In the genomic region with DNA sequence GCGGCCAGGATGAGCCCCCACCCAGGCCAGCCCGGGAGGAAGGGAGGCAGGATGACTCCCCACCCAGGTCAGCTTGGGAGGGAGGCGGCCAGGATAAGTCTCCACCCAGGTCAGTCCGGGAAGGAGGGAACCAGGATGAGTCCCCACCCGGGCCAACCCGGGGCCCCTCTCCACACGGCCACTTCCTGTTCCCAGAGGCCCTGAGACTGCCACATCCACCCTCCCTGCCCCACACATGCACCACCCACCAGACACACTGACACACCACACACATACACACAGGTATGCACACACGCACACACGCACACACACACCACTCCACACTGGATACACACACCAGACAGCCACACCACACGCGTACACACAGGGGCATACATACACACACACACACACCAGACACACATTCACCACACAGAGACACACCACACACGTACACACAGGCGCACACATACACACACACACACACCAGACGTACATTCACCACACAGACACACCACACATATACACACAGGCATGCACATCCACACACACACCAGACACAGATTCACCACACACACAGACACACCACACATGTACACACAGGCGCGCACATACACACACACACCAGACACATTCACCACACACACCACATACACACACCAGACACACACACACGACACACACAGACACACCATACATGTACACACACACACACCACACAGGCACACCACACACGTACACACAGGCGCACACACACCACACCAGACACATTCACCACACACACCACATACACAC, we compare ENCODE assay signal across 23 cellular contexts.
DNase-seq lines count a peak whose midpoint lies in the region; ATAC-seq and TF ChIP-seq lines count a peak whose summit lies in the region.
"Had no signal": no experiment of that assay in that cellular context is flagged by ENCODE, and none has a peak within 500 bp of the region (broad histone marks: within the 10 kb centered on the region; RNA-seq: fewer than 3 reads in every experiment).

No MANE protein-coding gene starts in this region.

- H3K4me3 Mint-ChIP-seq in osteocyte (ENCODE audit: unreplicated experiment), result no peak overlapping the region
- H3K4me3 Mint-ChIP-seq: activated CD4-positive, alpha-beta T cell treated with anti-CD3 and anti-CD28 coated beads for 36 hours; activated CD8-positive, alpha-beta memory T cell treated with anti-CD3 and anti-CD28 coated beads, Interleukin-2, amount 10 ng/mL, durations not matched to agents 7 days and 5 days; activated naive CD8-positive, alpha-beta T cell; CD8-positive, alpha-beta memory T cell; naive thymus-derived CD8-positive, alpha-beta T cell; stimulated activated naive CD8-positive, alpha-beta T cell treated with anti-CD3 and anti-CD28 coated beads, Interleukin-15, Interleukin-2, amounts not matched to agents 100 ng/mL and 50 ng/mL, for 24 hours had no signal

- H3K27me3 Mint-ChIP-seq in osteocyte (ENCODE audit: unreplicated experiment), result no peaks in the 10 kb centered on the region
- H3K27me3 Mint-ChIP-seq: activated CD4-positive, alpha-beta T cell treated with anti-CD3 and anti-CD28 coated beads for 36 hours; activated CD8-positive, alpha-beta memory T cell treated with anti-CD3 and anti-CD28 coated beads, Interleukin-2, amount 10 ng/mL, durations not matched to agents 7 days and 5 days; activated naive CD8-positive, alpha-beta T cell; CD8-positive, alpha-beta memory T cell; stimulated activated naive CD8-positive, alpha-beta T cell treated with anti-CD3 and anti-CD28 coated beads, Interleukin-15, Interleukin-2, amounts not matched to agents 100 ng/mL and 50 ng/mL, for 24 hours had no signal

- DNase-seq in NCI-H146 (lab: John Stamatoyannopoulos, UW) (peak; percentile 26), NCI-H146 treated with DMSO at 0.1 percent for 48 hours (lab: John Stamatoyannopoulos, UW; ENCODE audit: unreplicated experiment) (no peak), RWPE2 (ENCODE audit: low spot score) (no peak), left ventricle myocardium inferior (peak; percentile 36), osteocyte (ENCODE audit: extremely low spot score, unreplicated experiment) (peak; percentile 78), tibial artery (no peak), GF-D8 (lab: John Stamatoyannopoulos, UW) (no peak), NOMO-1 treated with dmso at 0.1 percent for 144 hours (lab: John Stamatoyannopoulos, UW; ENCODE audit: unreplicated experiment) (no peak)
- DNase-seq: activated CD4-positive, alpha-beta T cell treated with anti-CD3 and anti-CD28 coated beads for 36 hours; activated CD8-positive, alpha-beta memory T cell treated with anti-CD3 and anti-CD28 coated beads, Interleukin-2, amount 10 ng/mL, durations not matched to agents 7 days and 5 days; AML-193; effector CD8-positive, alpha-beta T cell; islet precursor cell; KBM-7; naive thymus-derived CD8-positive, alpha-beta T cell; NCI-H1436; NCI-H2171; NCI-H526 treated with DMSO at 0.1 percent for 48 hours; stimulated activated CD4-positive, alpha-beta T cell treated with anti-CD3 and anti-CD28 coated beads, Interleukin-4, amount 100 ng/mL, for 24 hours; upper lobe of left lung had no signal

- peak; percentile 54; the same call in 2 of the 3 replicates for ATAC-seq in RWPE2 (ENCODE audit: low read depth)
- ATAC-seq: activated CD4-positive, alpha-beta T cell treated with anti-CD3 and anti-CD28 coated beads for 36 hours; activated CD8-positive, alpha-beta memory T cell treated with anti-CD3 and anti-CD28 coated beads, Interleukin-2, amount 10 ng/mL, durations not matched to agents 7 days and 5 days; naive thymus-derived CD8-positive, alpha-beta T cell had no signal

- no peaks in the 10 kb centered on the region for H3K36me3 ChIP-seq in RWPE2 (ENCODE audit: low read depth)
- H3K36me3 ChIP-seq in left ventricle myocardium inferior, result no peaks in the 10 kb centered on the region
- H3K36me3 ChIP-seq in tibial artery, result no peaks in the 10 kb centered on the region
- H3K36me3 ChIP-seq: upper lobe of left lung had no signal

- intact Hi-C loops in left ventricle myocardium inferior (cut with micrococcal nuclease) (no loop called here), tibial artery (cut with DNase I; ENCODE audit: low total_unique reads) (no loop called here)

- TF ChIP-seq CTCF in RWPE2 (IDR thresholded peaks at IDR 0.05; ENCODE audit: poor library complexity, severe bottlenecking), result no peak
- TF ChIP-seq CTCF in left ventricle myocardium inferior (IDR thresholded peaks at IDR 0.05; ENCODE audit: borderline replicate concordance), result no peak
- no peak for TF ChIP-seq CTCF in osteocyte (IDR thresholded peaks at IDR 0.05)
- no peak for TF ChIP-seq CTCF in tibial artery (IDR thresholded peaks at IDR 0.05)

- no peaks in the 10 kb centered on the region for H3K4me1 ChIP-seq in RWPE2 (ENCODE audit: insufficient read depth, poor library complexity, severe bottlenecking)
- peaks cover 19% of the 10 kb centered on the region for H3K4me1 ChIP-seq in left ventricle myocardium inferior
- peaks cover 0 to 6% (median 0%) of the 10 kb centered on the region in 4 donors for H3K4me1 ChIP-seq in tibial artery

- H3K36me3 Mint-ChIP-seq in osteocyte (ENCODE audit: unreplicated experiment), result no peaks in the 10 kb centered on the region
- H3K36me3 Mint-ChIP-seq: activated naive CD8-positive, alpha-beta T cell had no signal

- no peak overlapping the region for H3K27ac Mint-ChIP-seq in osteocyte (ENCODE audit: unreplicated experiment)
- H3K27ac Mint-ChIP-seq: activated CD4-positive, alpha-beta T cell treated with anti-CD3 and anti-CD28 coated beads for 36 hours; activated CD8-positive, alpha-beta memory T cell treated with anti-CD3 and anti-CD28 coated beads, Interleukin-2, amount 10 ng/mL, durations not matched to agents 7 days and 5 days; activated naive CD8-positive, alpha-beta T cell; stimulated activated naive CD8-positive, alpha-beta T cell treated with anti-CD3 and anti-CD28 coated beads, Interleukin-15, Interleukin-2, amounts not matched to agents 100 ng/mL and 50 ng/mL, for 24 hours had no signal

- no peaks in the 10 kb centered on the region for H3K4me1 Mint-ChIP-seq in osteocyte (ENCODE audit: unreplicated experiment)
- H3K4me1 Mint-ChIP-seq: activated CD4-positive, alpha-beta T cell treated with anti-CD3 and anti-CD28 coated beads for 36 hours had no signal

- H3K27ac ChIP-seq in RWPE2 (ENCODE audit: poor library complexity, severe bottlenecking) (no peak overlapping the region), left ventricle myocardium inferior (replicated peaks) (no peak overlapping the region), tibial artery (no peak overlapping the region)
- H3K27ac ChIP-seq: upper lobe of left lung had no signal

- H3K4me3 ChIP-seq in RWPE2 (ENCODE audit: severe bottlenecking) (no peak overlapping the region), left ventricle myocardium inferior (no peak overlapping the region), tibial artery (no peak overlapping the region)
- H3K4me3 ChIP-seq: upper lobe of left lung had no signal

- peaks cover 7% of the 10 kb centered on the region for H3K9me3 Mint-ChIP-seq in osteocyte (ENCODE audit: unreplicated experiment)

- peaks cover 5% of the 10 kb centered on the region for H3K9me3 ChIP-seq in RWPE2 (ENCODE audit: severe bottlenecking)
- peaks cover 35% of the 10 kb centered on the region for H3K9me3 ChIP-seq in left ventricle myocardium inferior (replicated peaks)
- peaks cover under 1 to 22% (median 14%) of the 10 kb centered on the region in 3 donors for H3K9me3 ChIP-seq in tibial artery

- H3K27me3 ChIP-seq in RWPE2 (ENCODE audit: insufficient read depth, poor library complexity, severe bottlenecking) (no peaks in the 10 kb centered on the region), left ventricle myocardium inferior (ENCODE audit: low read depth) (peaks cover 30% of the 10 kb centered on the region), tibial artery (peaks cover 0 to 64% of the 10 kb centered on the region in 2 donors)

Comparison
In these comparisons a context has a peak if more than half of its experiments do, and no peak if none do; other contexts are left out.
1. DNase-seq: peak in NCI-H146 (single experiment), left ventricle myocardium inferior (single experiment) and osteocyte (single experiment); none in NCI-H146 treated with DMSO at 0.1 percent for 48 hours (single experiment), RWPE2 (single experiment), tibial artery (0 of 2), GF-D8 (single experiment) and NOMO-1 treated with dmso at 0.1 percent for 144 hours (single experiment).